ENCODE assay signal across 8 cellular contexts in the genomic region with DNA sequence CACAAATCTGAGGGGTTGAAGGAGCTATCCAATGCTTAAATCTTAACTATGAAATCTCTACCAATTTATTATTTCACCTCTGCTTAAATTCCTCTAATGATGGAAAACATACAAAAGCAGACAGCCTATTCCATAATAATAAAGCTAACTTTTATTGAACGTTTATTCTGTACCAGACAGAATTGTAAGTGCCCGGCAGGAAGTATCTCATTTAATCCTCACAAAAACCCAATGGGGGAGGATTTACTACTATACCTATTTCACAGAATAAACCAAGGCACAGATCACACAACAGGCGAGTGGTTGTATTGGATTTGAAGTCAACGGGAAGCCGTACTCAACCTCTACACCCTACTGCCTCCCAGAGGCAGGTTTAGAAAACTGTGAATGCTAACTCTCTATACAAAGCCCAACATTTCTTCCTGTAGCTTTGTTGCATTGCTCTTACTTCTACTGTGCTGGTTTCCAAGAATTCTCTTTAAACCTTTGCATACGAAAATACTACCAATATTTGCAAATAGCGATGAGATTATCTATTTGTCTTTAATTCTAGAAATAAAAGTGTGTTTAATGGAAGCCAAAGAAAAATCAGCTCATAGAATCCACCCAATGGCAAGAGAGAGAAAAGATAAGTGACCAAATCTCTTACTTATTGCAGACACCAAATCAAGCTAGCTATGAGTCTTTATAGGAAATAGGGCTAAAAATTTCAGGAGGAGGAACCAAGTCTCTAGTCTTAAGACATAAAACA. TPM values are rescaled to one million over a fixed set of nuclear protein-coding genes. Genes with fewer than 3 reads are reported as not detected.
DNase-seq lines count a peak whose midpoint lies in the region; ATAC-seq, FAIRE-seq and TF ChIP-seq lines count a peak whose summit lies in the region.

No MANE protein-coding gene starts in this region.

- H3K27ac ChIP-seq in RWPE1 (no peak overlapping the region), keratinocyte (ENCODE audit: control insufficient read depth, insufficient read depth, low read length) (no peak overlapping the region)

- H3K36me3 ChIP-seq in keratinocyte (ENCODE audit: control insufficient read depth in 2 of 2, extremely low read depth in 1 of 2, insufficient read depth in 2 of 2, low read length in 2 of 2) = no peaks in the 10 kb centered on the region

- DNase-seq in NCI-H146 (lab: John Stamatoyannopoulos, UW) (peak; percentile 11), NCI-H146 treated with DMSO at 0.1 percent for 48 hours (lab: John Stamatoyannopoulos, UW; ENCODE audit: unreplicated experiment) (no peak), HS-27A (ENCODE audit: low read depth) (peak; percentile 23), RWPE1 (ENCODE audit: low spot score) (peak; percentile 82), brain pericyte (ENCODE audit: low read depth, low spot score) (peak; percentile 13), keratinocyte (ENCODE audit: low read depth, low spot score) (peak; percentile 21)
- DNase-seq in stimulated activated CD8-positive, alpha-beta memory T cell treated with anti-CD3 and anti-CD28 coated beads, Interleukin-7, amount 100 ng/mL, for 4 hours (ENCODE audit: low read depth in 2 of 2) = peak; percentile 1 to 21

- H3K79me2 ChIP-seq in keratinocyte (ENCODE audit: control insufficient read depth, insufficient read depth, low read length) = no peaks in the 10 kb centered on the region

- CTCF ChIA-PET in RWPE1 (lab: Yijun Ruan, JAX) = interaction anchor here (0.5 to 2.6 kb wide), 57 partner anchors 9 to 1616 kb away, joined by 3 to 65 read pairs (median 4); a partner anchor contains a TSS

- POLR2A ChIA-PET in RWPE1 (lab: Yijun Ruan, JAX; ENCODE audit: low non-redundant PET) = no interaction called here

- H4K20me1 ChIP-seq in keratinocyte (ENCODE audit: control insufficient read depth, extremely low read depth, insufficient read depth, low read length) = no peaks in the 10 kb centered on the region

- no peak overlapping the region for H3K9ac ChIP-seq in keratinocyte (ENCODE audit: control insufficient read depth, extremely low read depth, insufficient read depth, low read length)

- ATAC-seq in GM21390 (IDR thresholded peaks at IDR 0.05; ENCODE audit: unreplicated experiment) = peak; percentile 95

- TF ChIP-seq CTCF in RWPE1 (conservative IDR thresholded peaks at IDR 0.05; ENCODE audit: low read depth) = no peak; the same call in 1 of the 2 replicates
- TF ChIP-seq CTCF in keratinocyte (optimal IDR thresholded peaks at IDR 0.05 in 1 of 3, IDR thresholded peaks at IDR 0.05 in 1 of 3, conservative IDR thresholded peaks at IDR 0.05 in 1 of 3; ENCODE audit: extremely low read depth in 1 of 3, insufficient read depth in 2 of 3, low read length in 3 of 3) = peak; percentile 76 to 82 (median 79)

- H2AFZ ChIP-seq in keratinocyte (ENCODE audit: control insufficient read depth, low read length) = no peak overlapping the region

- H3K9me1 ChIP-seq in keratinocyte (ENCODE audit: control insufficient read depth, extremely low read depth, insufficient read depth, low read length) = no peaks in the 10 kb centered on the region

- H3K27me3 ChIP-seq in keratinocyte (ENCODE audit: control insufficient read depth, extremely low read depth, insufficient read depth, low read length) = no peaks in the 10 kb centered on the region

- H3K4me2 ChIP-seq in keratinocyte (ENCODE audit: control insufficient read depth, extremely low read depth, insufficient read depth, low read depth, low read length) = no peak overlapping the region

- H3K4me1 ChIP-seq in keratinocyte (ENCODE audit: control insufficient read depth, extremely low read depth, insufficient read depth, low read length) = no peaks in the 10 kb centered on the region

- dilution Hi-C loops in keratinocyte (cut with MboI; ENCODE audit: extremely low pct_ligation_motif_present, low sequenced_read_pairs) = no loop called here

- peak; percentile 91 for FAIRE-seq in keratinocyte (lab: Jason Lieb, UNC)

- H3K4me3 ChIP-seq in keratinocyte (ENCODE audit: control insufficient read depth in 2 of 3, extremely low read depth in 1 of 3, insufficient read depth in 2 of 3, low read depth in 1 of 3, low read length in 3 of 3) = no peak overlapping the region

- no peaks in the 10 kb centered on the region for H3K9me3 ChIP-seq in keratinocyte (ENCODE audit: control insufficient read depth, low read depth, low read length)

RNA-seq across cellular contexts. Expression of a gene that starts 33.5 kb away (rescaled TPM):
- 3.0 to 7.0 TPM (median 6.2 TPM) in 3 replicates for polyA plus RNA-seq in keratinocyte
- polyA plus RNA-seq in keratinocyte (2011; ENCODE audit: low read depth) = not detected
- polyA plus RNA-seq in keratinocyte (2011; cell fraction: cytosol; rRNA removed) = 6.1 and 7.2 TPM in 2 replicates
- polyA plus RNA-seq in keratinocyte (2011; cell fraction: nucleus; rRNA removed) = 0.80 and 1.3 TPM in 2 replicates
- polyA plus RNA-seq in keratinocyte (2012; ENCODE audit: low replicate concordance) = 3.1 and 4.3 TPM in 2 replicates
- polyA minus RNA-seq in keratinocyte = 0.66 TPM in 1 of 3 replicates, not detected in the others
- not detected for polyA minus RNA-seq in keratinocyte (2011; cell fraction: cytosol; rRNA and poly(A)+ RNA removed)
- polyA minus RNA-seq in keratinocyte (2011; cell fraction: nucleus; rRNA and poly(A)+ RNA removed) = not detected in 2 replicates

RNA-seq across cellular contexts. Expression of a gene that starts 48.2 kb away (rescaled TPM):
- polyA plus RNA-seq in keratinocyte = not detected in 3 replicates
- polyA plus RNA-seq in keratinocyte (2011; ENCODE audit: low read depth) = not detected
- polyA plus RNA-seq in keratinocyte (2011; cell fraction: cytosol; rRNA removed) = not detected in 2 replicates
- polyA plus RNA-seq in keratinocyte (2011; cell fraction: nucleus; rRNA removed) = not detected in 2 replicates
- not detected in 2 replicates for polyA plus RNA-seq in keratinocyte (2012; ENCODE audit: low replicate concordance)
- not detected in 3 replicates for polyA minus RNA-seq in keratinocyte
- polyA minus RNA-seq in keratinocyte (2011; cell fraction: cytosol; rRNA and poly(A)+ RNA removed) = not detected
- polyA minus RNA-seq in keratinocyte (2011; cell fraction: nucleus; rRNA and poly(A)+ RNA removed) = not detected in 2 replicates
